ENCODE assay signal across 24 cellular contexts in genomic region chr2:74130211-74130995, GRCh38. TPM values are rescaled to one million over a fixed set of nuclear protein-coding genes. Genes with fewer than 3 reads are reported as not detected.
DNase-seq lines count a peak whose midpoint lies in the region; ATAC-seq, FAIRE-seq and TF ChIP-seq lines count a peak whose summit lies in the region.
"Had no signal": no experiment of that assay in that cellular context is flagged by ENCODE, and none has a peak within 500 bp of the region (broad histone marks: within the 10 kb centered on the region; RNA-seq: fewer than 3 reads in every experiment).

No MANE protein-coding gene starts in this region.

- BruUV-seq in PC-9 (replicated peaks; lab: Mats Ljungman, UMichigan): no TSS peak

- H2BK12ac ChIP-seq in H1 (ENCODE audit: low read depth, low read length): no peak overlapping the region

- no peaks in the 10 kb centered on the region for H3K9me3 Mint-ChIP-seq in osteocyte (ENCODE audit: unreplicated experiment)
- H3K9me3 Mint-ChIP-seq: activated CD4-positive, alpha-beta memory T cell treated with anti-CD3 and anti-CD28 coated beads for 36 hours; activated naive CD8-positive, alpha-beta T cell treated with anti-CD3 and anti-CD28 coated beads for 36 hours; CD8-positive, alpha-beta memory T cell; HFFc6; IgD-negative memory B cell; memory B cell had no signal

- no peak for ATAC-seq in HG03469 (IDR thresholded peaks at IDR 0.05; ENCODE audit: unreplicated experiment)

- H3K18ac ChIP-seq in H1 (ENCODE audit: extremely low read depth, low read length): no peak overlapping the region

- no peaks in the 10 kb centered on the region for H3K9me2 ChIP-seq in PC-9 (ENCODE audit: insufficient read depth)

- H3K36me3 ChIP-seq in PC-9 (ENCODE audit: low read depth): no peaks in the 10 kb centered on the region
- H3K36me3 ChIP-seq in H1 (ENCODE audit: control insufficient read depth in 2 of 4, insufficient read depth in 4 of 4, low read length in 3 of 4): peaks cover 0 to 12% (median 5%) of the 10 kb centered on the region in 4 experiments; a peak in 4 of 8 replicates
- H3K36me3 ChIP-seq: breast epithelium had no signal

- no peak overlapping the region for H3K23ac ChIP-seq in H1 (ENCODE audit: insufficient read length)

- no peak overlapping the region for H2BK5ac ChIP-seq in H1 (ENCODE audit: low read depth, low read length)

- TF ChIP-seq CTCF in PC-9 (conservative IDR thresholded peaks at IDR 0.05) (no peak), H1 (IDR thresholded peaks at IDR 0.05; ENCODE audit: control extremely low read depth in 1 of 3, insufficient read depth in 1 of 3, low read depth in 1 of 3, low read length in 3 of 3) (no peak), osteocyte (IDR thresholded peaks at IDR 0.05) (no peak)

- no peaks in the 10 kb centered on the region for H3K79me1 ChIP-seq in H1 (ENCODE audit: low read depth, low read length)

- H3K79me2 ChIP-seq in PC-9 (ENCODE audit: low read depth) (no peaks in the 10 kb centered on the region), H1 (ENCODE audit: control insufficient read depth in 1 of 2, insufficient read depth in 2 of 2, low read length in 2 of 2) (no peaks in the 10 kb centered on the region)

- peaks cover 8% of the 10 kb centered on the region for H3F3A ChIP-seq in PC-9 (ENCODE audit: insufficient read depth, low read depth)

- H2AK5ac ChIP-seq in H1 (ENCODE audit: low read depth, low read length): no peak overlapping the region

- peaks cover 16% of the 10 kb centered on the region for H3K36me3 Mint-ChIP-seq in osteocyte (ENCODE audit: unreplicated experiment)

- H3K9me3 ChIP-seq in PC-9 (ENCODE audit: insufficient read depth, low read depth) (no peaks in the 10 kb centered on the region), H1 (ENCODE audit: insufficient read depth in 2 of 2, low read depth in 1 of 2, low read length in 1 of 2) (no peaks in the 10 kb centered on the region)

- no peak overlapping the region for H3K14ac ChIP-seq in H1 (ENCODE audit: insufficient read length)

- WGBS in H1 (ENCODE audit: extremely low coverage in 1 of 2, insufficient coverage in 1 of 2, insufficient read length in 1 of 2, insufficient replicate concordance in 2 of 2, low coverage in 1 of 2, low lambda C conversion rate in 2 of 2, missing lambda C conversion rate in 1 of 2), 2 experiments: 82% methylated on average over 37 of the region's 41 CpGs; no CpG with 5 or more reads in 1 of the 2 experiments

- no peak overlapping the region for H3K4me3 Mint-ChIP-seq in osteocyte (ENCODE audit: unreplicated experiment)
- H3K4me3 Mint-ChIP-seq: activated CD4-positive, alpha-beta memory T cell treated with anti-CD3 and anti-CD28 coated beads for 36 hours; activated naive CD8-positive, alpha-beta T cell treated with anti-CD3 and anti-CD28 coated beads for 36 hours; CD8-positive, alpha-beta memory T cell; HFFc6; IgD-negative memory B cell; memory B cell had no signal

- intact Hi-C loops in PC-9 (cut with micrococcal nuclease; ENCODE audit: unreplicated experiment): no loop called here

- H3K27ac Mint-ChIP-seq in osteocyte (ENCODE audit: unreplicated experiment): no peak overlapping the region
- H3K27ac Mint-ChIP-seq: activated CD4-positive, alpha-beta memory T cell treated with anti-CD3 and anti-CD28 coated beads for 36 hours; activated naive CD8-positive, alpha-beta T cell treated with anti-CD3 and anti-CD28 coated beads for 36 hours; HFFc6; IgD-negative memory B cell; memory B cell had no signal

- no peak overlapping the region for H2BK20ac ChIP-seq in H1 (ENCODE audit: low read length)

- no peak overlapping the region for H3K56ac ChIP-seq in H1 (replicated peaks; ENCODE audit: insufficient read length, low read depth, low read length)

- H4K8ac ChIP-seq in H1 (ENCODE audit: extremely low read depth, insufficient read depth, low read length): peak overlapping the region; percentile 86; the same call in 1 of the 2 replicates

- FAIRE-seq in H54 (lab: Jason Lieb, UNC) (no peak), H1 (lab: Jason Lieb, UNC) (no peak)
- FAIRE-seq: islet of Langerhans had no signal

- H2BK120ac ChIP-seq in H1 (replicated peaks; ENCODE audit: low read depth, low read length): no peak overlapping the region

- no peak overlapping the region for H4K5ac ChIP-seq in H1 (ENCODE audit: insufficient read length, low read depth, low read length)

- no peak overlapping the region for H3K9ac ChIP-seq in H1 (replicated peaks in 1 of 4; ENCODE audit: extremely low read depth in 1 of 4, low read depth in 3 of 4, low read length in 3 of 4)

- H4K91ac ChIP-seq in H1 (replicated peaks; ENCODE audit: insufficient read length, low read length): no peak overlapping the region

- no peaks in the 10 kb centered on the region for H3K4me1 Mint-ChIP-seq in osteocyte (ENCODE audit: unreplicated experiment)
- H3K4me1 Mint-ChIP-seq: activated naive CD8-positive, alpha-beta T cell treated with anti-CD3 and anti-CD28 coated beads for 36 hours; CD8-positive, alpha-beta memory T cell; IgD-negative memory B cell; memory B cell had no signal

- POLR2A ChIA-PET in PC-9 (lab: Charles Lee; ENCODE audit: unreplicated experiment): no interaction called here
- POLR2A ChIA-PET in H1 (lab: Charles Lee; ENCODE audit: partially characterized antibody): interaction anchor here (1.0 to 1.5 kb wide), 2 partner anchors 10 to 48 kb away, joined by 3 to 4 read pairs; no protein-coding TSS in a partner anchor

- TF ChIP-seq POLR2A in H54 (IDR thresholded peaks at IDR 0.05; ENCODE audit: low read depth, low read length): no peak
- TF ChIP-seq POLR2A in H1 (IDR thresholded peaks at IDR 0.05; ENCODE audit: control extremely low read depth in 1 of 2, low read depth in 2 of 2, low read length in 2 of 2): no peak

- no peaks in the 10 kb centered on the region for H3K23me2 ChIP-seq in H1 (ENCODE audit: low read depth, low read length)

- peaks cover 5% of the 10 kb centered on the region for H3K27me3 Mint-ChIP-seq in osteocyte (ENCODE audit: unreplicated experiment)
- H3K27me3 Mint-ChIP-seq: IgD-negative memory B cell, memory B cell had no signal

- H2AFZ ChIP-seq in PC-9 (no peak overlapping the region), H1 (ENCODE audit: low read length) (peak overlapping the region; percentile 6; the same call in 1 of the 2 replicates)

- no peak overlapping the region for H3K27ac ChIP-seq in PC-9
- no peak overlapping the region for H3K27ac ChIP-seq in H1 (ENCODE audit: low read depth, low read length)
- H3K27ac ChIP-seq: breast epithelium, right atrium auricular region had no signal

- DNase-seq in H54 (ENCODE audit: insufficient read length, low spot score) (peak; percentile 41), PC-9 (peak; percentile 19 to 88), H1 (ENCODE audit: low read depth in 1 of 2, low spot score in 2 of 2) (no peak), osteocyte (ENCODE audit: extremely low spot score, unreplicated experiment) (peak; percentile 79), SKM-1 treated with dmso at 0.1 percent for 144 hours (lab: John Stamatoyannopoulos, UW; ENCODE audit: unreplicated experiment) (no peak)
- no peak for DNase-seq in activated T-cell treated with anti-CD3 and anti-CD28 coated beads, Interleukin-2, amount 50 U/mL, for 1 hour
- DNase-seq: activated CD4-positive, alpha-beta memory T cell treated with anti-CD3 and anti-CD28 coated beads for 36 hours; activated naive CD8-positive, alpha-beta T cell treated with anti-CD3 and anti-CD28 coated beads for 36 hours; CD8-positive, alpha-beta memory T cell; DMS79; foreskin melanocyte; HFFc6; hypothalamus; MM.1S; NCI-H1694; NCI-H2227 treated with DMSO at 0.1 percent for 48 hours; occipital lobe; stimulated activated CD8-positive, alpha-beta memory T cell treated with anti-CD3 and anti-CD28 coated beads, Interleukin-4, amount 100 ng/mL, for 48 hours had no signal

- no peak overlapping the region for H2BK15ac ChIP-seq in H1 (ENCODE audit: low read length)

- CTCF ChIA-PET in PC-9 (lab: Charles Lee) (interaction anchor here (0.7 to 1.0 kb wide), 2 partner anchors 10 to 471 kb away, joined by 4 to 7 read pairs; no protein-coding TSS in a partner anchor), H1 (lab: Charles Lee; ENCODE audit: partially characterized antibody) (interaction anchor here (0.6 to 2.4 kb wide), 4 partner anchors 8 to 137 kb away, joined by 3 to 19 read pairs (median 6); no protein-coding TSS in a partner anchor)

- no peaks in the 10 kb centered on the region for H3K27me3 ChIP-seq in PC-9 (ENCODE audit: insufficient read depth, low read depth)
- no peaks in the 10 kb centered on the region for H3K27me3 ChIP-seq in H1 (replicated peaks in 1 of 4; ENCODE audit: control insufficient read depth in 3 of 4, extremely low read depth in 1 of 4, insufficient read depth in 3 of 4, low read length in 3 of 4)
- H3K27me3 ChIP-seq: breast epithelium, right atrium auricular region had no signal

- H3K4me1 ChIP-seq in PC-9 (replicated peaks; ENCODE audit: insufficient read depth) (no peaks in the 10 kb centered on the region), H1 (replicated peaks in 1 of 4; ENCODE audit: control insufficient read depth in 3 of 4, insufficient read depth in 4 of 4, low read length in 3 of 4) (no peaks in the 10 kb centered on the region; a peak in 1 of 7 replicates)
- H3K4me1 ChIP-seq: breast epithelium, right atrium auricular region had no signal

- H3K4me3 ChIP-seq in PC-9: no peak overlapping the region
- H3K4me3 ChIP-seq in H1 (ENCODE audit: extremely low read depth in 1 of 4, insufficient read depth in 2 of 4, low read depth in 3 of 4, low read length in 4 of 4): no peak overlapping the region
- H3K4me3 ChIP-seq: right atrium auricular region had no signal

- TF ChIP-seq RAD21 in H1 (IDR thresholded peaks at IDR 0.05 in 1 of 2, conservative IDR thresholded peaks at IDR 0.05 in 1 of 2; ENCODE audit: low read depth in 2 of 2, low read length in 2 of 2): no peak

- no peak overlapping the region for H3K4ac ChIP-seq in H1 (replicated peaks; ENCODE audit: insufficient read length, low read depth, low read length)

- H3K4me2 ChIP-seq in PC-9 (0 out of 2 replicates have a peak overlapping the region, but pooled peaks have one; percentile 1), H1 (ENCODE audit: insufficient read depth in 1 of 2, low read depth in 2 of 2, low read length in 2 of 2) (peak overlapping the region in 1 of 2 experiments; percentile 34; a peak in 1 of 4 replicates)

- TF ChIP-seq EP300 in H1 (IDR thresholded peaks at IDR 0.05; ENCODE audit: borderline replicate concordance in 1 of 2, low read depth in 2 of 2, low read length in 2 of 2): no peak

- H4K20me1 ChIP-seq in PC-9 (ENCODE audit: insufficient read depth) (no peaks in the 10 kb centered on the region; the same call in 1 of the 2 replicates), H1 (replicated peaks in 1 of 2; ENCODE audit: control insufficient read depth in 1 of 2, insufficient read depth in 2 of 2, low read length in 2 of 2) (no peaks in the 10 kb centered on the region)

RNA-seq across cellular contexts. Expression of gene BOLA3, which starts 17.3 kb away (rescaled TPM):
- 28.2 and 30.4 TPM in 2 replicates for total RNA-seq in PC-9 (2021)
- 67.3 and 68.6 TPM in 2 replicates for total RNA-seq in H1 (2021; fragmentation: NEBNext Ultra II Directional; extraction: Animal tissue kit (Norgen Biotek cat#: 25700))
- polyA plus RNA-seq in H1 (2011; rRNA removed): 41.5 and 46.1 TPM in 2 replicates
- 52.0 TPM for polyA plus RNA-seq in H1 (2011; cell fraction: cytosol; rRNA removed)
- 13.3 TPM for polyA plus RNA-seq in H1 (2011; cell fraction: nucleus; rRNA removed)
- 42.8 to 64.7 TPM (median 51.8 TPM) in 4 replicates for polyA plus RNA-seq in H1 (2012, experiment 1 of 2)
- 54.5 TPM for polyA plus RNA-seq in H1 (2012, experiment 2 of 2)
- polyA plus RNA-seq in H1 (2013, experiment 1 of 2): 116 TPM
- polyA plus RNA-seq in H1 (2013, experiment 2 of 2): 116 TPM
- polyA minus RNA-seq in H1 (2011; rRNA and poly(A)+ RNA removed): 5.1 and 5.5 TPM in 2 replicates
- polyA minus RNA-seq in H1 (2011; cell fraction: cytosol; rRNA and poly(A)+ RNA removed): 16.7 TPM
- 26.5 TPM for polyA minus RNA-seq in H1 (2011; cell fraction: nucleus; rRNA and poly(A)+ RNA removed)
- 22.4 and 23.1 TPM in 2 replicates for total RNA-seq in osteocyte

RNA-seq across cellular contexts. Expression of gene MOB1A, which starts 48.3 kb away (rescaled TPM):
- 138 and 143 TPM in 2 replicates for total RNA-seq in PC-9 (2021)
- 91.7 and 93.9 TPM in 2 replicates for total RNA-seq in H1 (2021; fragmentation: NEBNext Ultra II Directional; extraction: Animal tissue kit (Norgen Biotek cat#: 25700))
- 16.2 and 21.6 TPM in 2 replicates for polyA plus RNA-seq in H1 (2011; rRNA removed)
- 23.6 TPM for polyA plus RNA-seq in H1 (2011; cell fraction: cytosol; rRNA removed)
- 8.9 TPM for polyA plus RNA-seq in H1 (2011; cell fraction: nucleus; rRNA removed)
- 20.6 to 48.6 TPM (median 27.5 TPM) in 4 replicates for polyA plus RNA-seq in H1 (2012, experiment 1 of 2)
- 12.7 TPM for polyA plus RNA-seq in H1 (2012, experiment 2 of 2)
- polyA plus RNA-seq in H1 (2013, experiment 1 of 2): 37.4 TPM
- polyA plus RNA-seq in H1 (2013, experiment 2 of 2): 38.3 TPM
- 31.8 and 53.8 TPM in 2 replicates for polyA minus RNA-seq in H1 (2011; rRNA and poly(A)+ RNA removed)
- polyA minus RNA-seq in H1 (2011; cell fraction: cytosol; rRNA and poly(A)+ RNA removed): 22.6 TPM
- polyA minus RNA-seq in H1 (2011; cell fraction: nucleus; rRNA and poly(A)+ RNA removed): 25.8 TPM
- 96.1 and 96.3 TPM in 2 replicates for total RNA-seq in osteocyte

Comparison
In these comparisons a context has a peak if more than half of its experiments do, and no peak if none do; other contexts are left out.
1. DNase-seq: peak in H54 (single experiment), PC-9 (2 of 2) and osteocyte (single experiment); none in H1 (0 of 2), activated T-cell treated with anti-CD3 and anti-CD28 coated beads, Interleukin-2, amount 50 U/mL, for 1 hour (single experiment) and SKM-1 treated with dmso at 0.1 percent for 144 hours (single experiment).